In genomic region chr3:62100233-62100989, GRCh38 we compare ENCODE assay signal across 19 cellular contexts.
DNase-seq lines count a peak whose midpoint lies in the region; ATAC-seq and TF ChIP-seq lines count a peak whose summit lies in the region.
"Had no signal": no experiment of that assay in that cellular context is flagged by ENCODE, and none has a peak within 500 bp of the region (broad histone marks: within the 10 kb centered on the region; RNA-seq: fewer than 3 reads in every experiment).

No MANE protein-coding gene starts in this region.

- intact Hi-C loops in left ventricle myocardium inferior (cut with micrococcal nuclease) (no loop called here), Right ventricle myocardium superior (cut with DNase I) (no loop called here), uterus (cut with DNase I; ENCODE audit: low total_unique reads) (no loop called here)

- H3K4me1 Mint-ChIP-seq in nephron progenitor cell = peaks cover 28% of the 10 kb centered on the region
- H3K4me1 Mint-ChIP-seq: IgD-negative memory B cell had no signal

- DNase-seq in left ventricle myocardium inferior (no peak), Right ventricle myocardium superior (no peak), cardiac fibroblast (ENCODE audit: low read depth in 2 of 2) (peak; percentile 9 to 28), nephron progenitor cell (no peak), uterus (no peak), SW480 (ENCODE audit: low spot score) (no peak), GM10266 (ENCODE audit: extremely low spot score) (no peak), GDM1 (lab: John Stamatoyannopoulos, UW) (no peak)
- DNase-seq: activated CD4-positive, alpha-beta T cell treated with anti-CD3 and anti-CD28 coated beads for 4 hours; central memory CD4-positive, alpha-beta T cell; mesendoderm; MG63; NCI-H2081 treated with DMSO at 0.1 percent for 48 hours; RPMI8226; stimulated activated naive CD4-positive, alpha-beta T cell treated with Interleukin-2 at 50 U/mL for 16 hours had no signal

- H3K4me3 ChIP-seq in left ventricle myocardium inferior = no peak overlapping the region
- no peak overlapping the region for H3K4me3 ChIP-seq in cardiac fibroblast (replicated peaks in 1 of 2; ENCODE audit: low read depth in 2 of 2, low read length in 2 of 2)
- no peak overlapping the region for H3K4me3 ChIP-seq in uterus
- H3K4me3 ChIP-seq: esophagus muscularis mucosa, HAP-1, MG63 had no signal

- H3K27ac ChIP-seq in left ventricle myocardium inferior (replicated peaks) (peak overlapping the region; percentile 68), uterus (peak overlapping the region; percentile 37 to 49)

- no peaks in the 10 kb centered on the region for H3K9me3 Mint-ChIP-seq in nephron progenitor cell
- H3K9me3 Mint-ChIP-seq: IgD-negative memory B cell, neural crest cell had no signal

- no peaks in the 10 kb centered on the region for H3K36me3 Mint-ChIP-seq in nephron progenitor cell (ENCODE audit: low read depth)
- H3K36me3 Mint-ChIP-seq: IgD-negative memory B cell had no signal

- H3K36me3 ChIP-seq in left ventricle myocardium inferior = no peaks in the 10 kb centered on the region
- H3K36me3 ChIP-seq in uterus = no peaks in the 10 kb centered on the region
- H3K36me3 ChIP-seq: esophagus muscularis mucosa, HAP-1, MG63 had no signal

- H3K27ac Mint-ChIP-seq in nephron progenitor cell = peak overlapping the region; percentile 15
- H3K27ac Mint-ChIP-seq: IgD-negative memory B cell had no signal

- no peak for TF ChIP-seq POLR2A in uterus (IDR thresholded peaks at IDR 0.05)

- H3K4me1 ChIP-seq in left ventricle myocardium inferior (peaks cover 79% of the 10 kb centered on the region), uterus (peaks cover 4 to 6% of the 10 kb centered on the region in 2 donors)
- H3K4me1 ChIP-seq: HAP-1 had no signal

- TF ChIP-seq CTCF in left ventricle myocardium inferior (IDR thresholded peaks at IDR 0.05; ENCODE audit: borderline replicate concordance) (no peak), cardiac fibroblast (IDR thresholded peaks at IDR 0.05; ENCODE audit: low read depth, low read length) (no peak), nephron progenitor cell (IDR thresholded peaks at IDR 0.05) (no peak), uterus (IDR thresholded peaks at IDR 0.05) (no peak), GM10266 (IDR thresholded peaks at IDR 0.05; ENCODE audit: control insufficient read depth, insufficient read depth, low read depth, missing control alignments) (no peak)

- H3K27me3 ChIP-seq in left ventricle myocardium inferior (ENCODE audit: low read depth) (no peaks in the 10 kb centered on the region), uterus (no peaks in the 10 kb centered on the region)
- H3K27me3 ChIP-seq: esophagus muscularis mucosa, MG63 had no signal

- no peaks in the 10 kb centered on the region for H3K27me3 Mint-ChIP-seq in nephron progenitor cell (ENCODE audit: low read depth, poor library complexity)
- H3K27me3 Mint-ChIP-seq: IgD-negative memory B cell had no signal

- H3K4me3 Mint-ChIP-seq in nephron progenitor cell = no peak overlapping the region
- H3K4me3 Mint-ChIP-seq: IgD-negative memory B cell, neural crest cell had no signal

- H3K9me3 ChIP-seq in left ventricle myocardium inferior (replicated peaks) = no peaks in the 10 kb centered on the region
- no peaks in the 10 kb centered on the region for H3K9me3 ChIP-seq in uterus
- H3K9me3 ChIP-seq: esophagus muscularis mucosa, HAP-1, MG63 had no signal

- no peak for ATAC-seq in Right ventricle myocardium superior (ENCODE audit: poor library complexity)

Comparison
In these comparisons a context has a peak if more than half of its experiments do, and no peak if none do; other contexts are left out.
1. DNase-seq: peak in cardiac fibroblast (2 of 2); none in left ventricle myocardium inferior (single experiment), Right ventricle myocardium superior (single experiment), nephron progenitor cell (single experiment), uterus (0 of 2), SW480 (single experiment), GM10266 (single experiment) and GDM1 (single experiment).